1 cellular context compared by ENCODE assay signal in the genomic region with DNA sequence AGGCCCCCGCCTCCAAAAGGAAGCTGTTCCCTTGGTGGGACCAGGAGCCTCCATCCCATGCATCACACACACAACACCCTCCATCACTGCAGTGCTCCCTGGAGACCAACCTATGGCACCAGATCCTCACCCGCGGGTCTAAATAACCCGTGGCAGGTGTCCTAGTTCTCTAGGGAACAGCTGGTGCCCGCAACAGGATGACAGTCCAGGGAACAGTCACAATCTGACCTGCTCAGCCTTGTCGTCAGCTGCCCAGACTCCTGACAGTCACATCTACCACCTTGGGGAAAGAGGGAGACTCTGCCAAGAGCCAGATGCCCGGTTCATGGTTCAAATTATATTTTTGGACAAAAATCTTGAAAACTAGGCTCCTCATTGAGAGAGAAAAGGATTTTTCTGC. TPM values are rescaled to one million over a fixed set of nuclear protein-coding genes. Genes with fewer than 3 reads are reported as not detected.
"Had no signal": no experiment of that assay in that cellular context is flagged by ENCODE, and none has a peak within 500 bp of the region (broad histone marks: within the 10 kb centered on the region; RNA-seq: fewer than 3 reads in every experiment).

No MANE protein-coding gene starts in this region.

RNA-seq across cellular contexts. Expression of a gene that starts 41.8 kb away (rescaled TPM):
- total RNA-seq: T-helper 2 cell treated with Interferon-gamma antibody and Interleukin-4, amounts not matched to agents 100 ng/mL and 5 ng/mL, for 36 hours had no signal
